Comparison of ENCODE assay signal across 9 cellular contexts in genomic region chr16:67993207-67994036, GRCh38. TPM values are rescaled to one million over a fixed set of nuclear protein-coding genes. Genes with fewer than 3 reads are reported as not detected.
DNase-seq lines count a peak whose midpoint lies in the region; ATAC-seq, FAIRE-seq and TF ChIP-seq lines count a peak whose summit lies in the region.
"Had no signal": no experiment of that assay in that cellular context is flagged by ENCODE, and none has a peak within 500 bp of the region (broad histone marks: within the 10 kb centered on the region; RNA-seq: fewer than 3 reads in every experiment).

No MANE protein-coding gene starts in this region.

- no peaks in the 10 kb centered on the region for H3K9me3 Mint-ChIP-seq in Calu3 (ENCODE audit: low read depth, unreplicated experiment)
- no peaks in the 10 kb centered on the region for H3K9me3 Mint-ChIP-seq in IgD-negative memory B cell
- H3K9me3 Mint-ChIP-seq in osteocyte (ENCODE audit: unreplicated experiment) = no peaks in the 10 kb centered on the region

- no peaks in the 10 kb centered on the region for H3K9me3 ChIP-seq in testis

- DNase-seq in Calu3 (peak; percentile 85), SHP77 (lab: John Stamatoyannopoulos, UW) (peak; percentile 44 to 47), activated gamma-delta T cell treated with Interleukin-2 at 50 U/mL for 16 hours (peak; percentile 81), frontal cortex (ENCODE audit: low spot score in 2 of 2) (peak; percentile 80 to 87), osteocyte (ENCODE audit: extremely low spot score, unreplicated experiment) (peak; percentile 92), testis (peak; percentile 79)

- H3K27ac ChIP-seq in testis = peak overlapping the region; percentile 12 to 54

- H3K27me3 ChIP-seq in testis = no peaks in the 10 kb centered on the region

- peaks cover 6% of the 10 kb centered on the region for H3K4me1 Mint-ChIP-seq in Calu3 (ENCODE audit: low read depth, unreplicated experiment)
- peaks cover 25 to 30% (median 27%) of the 10 kb centered on the region in 3 donors for H3K4me1 Mint-ChIP-seq in IgD-negative memory B cell
- H3K4me1 Mint-ChIP-seq in osteocyte (ENCODE audit: unreplicated experiment) = peaks cover 6% of the 10 kb centered on the region

- BruUV-seq in Calu3 (replicated peaks; lab: Mats Ljungman, UMichigan) = no TSS peak

- ATAC-seq in GM21423 (IDR thresholded peaks at IDR 0.05; ENCODE audit: unreplicated experiment) = peak; percentile 73

- no peak for TF ChIP-seq POLR2A in testis (IDR thresholded peaks at IDR 0.05)

- TF ChIP-seq CTCF in Calu3 (IDR thresholded peaks at IDR 0.05; ENCODE audit: unreplicated experiment) (peak; percentile 99), osteocyte (IDR thresholded peaks at IDR 0.05) (peak; percentile 99), testis (IDR thresholded peaks at IDR 0.05) (peak; percentile 95 to 99 (median 95))

- H3K27me3 Mint-ChIP-seq in Calu3 (ENCODE audit: unreplicated experiment) = peaks cover 23% of the 10 kb centered on the region
- no peaks in the 10 kb centered on the region for H3K27me3 Mint-ChIP-seq in IgD-negative memory B cell
- no peaks in the 10 kb centered on the region for H3K27me3 Mint-ChIP-seq in osteocyte (ENCODE audit: unreplicated experiment)

- H3K4me1 ChIP-seq in testis = peaks cover 6% of the 10 kb centered on the region

- intact Hi-C loops in Calu3 (cut with micrococcal nuclease; ENCODE audit: unreplicated experiment) (loop anchor here (1.0 to 10.0 kb wide), 2 partner anchors 47 to 231 kb away; no protein-coding TSS in a partner anchor), testis (cut with DNase I; ENCODE audit: low total_unique reads) (no loop called here)

- peak overlapping the region; percentile 20 to 27 for H3K4me3 ChIP-seq in testis

- H3K36me3 Mint-ChIP-seq in Calu3 (ENCODE audit: insufficient read depth, unreplicated experiment) = no peaks in the 10 kb centered on the region
- H3K36me3 Mint-ChIP-seq in IgD-negative memory B cell = no peaks in the 10 kb centered on the region
- no peaks in the 10 kb centered on the region for H3K36me3 Mint-ChIP-seq in osteocyte (ENCODE audit: unreplicated experiment)

- CTCF ChIA-PET in Calu3 (lab: Charles Lee) = interaction anchor here (0.6 to 1.0 kb wide), 5 partner anchors 11 to 208 kb away, joined by 3 to 12 read pairs (median 5); no protein-coding TSS in a partner anchor

- H3K27ac Mint-ChIP-seq in Calu3 (ENCODE audit: unreplicated experiment) (peak overlapping the region; percentile 42), IgD-negative memory B cell (peak overlapping the region; percentile 96 to 98 (median 97)), osteocyte (ENCODE audit: unreplicated experiment) (no peak overlapping the region)

- no peaks in the 10 kb centered on the region for H3K36me3 ChIP-seq in testis (ENCODE audit: low read depth, missing control alignments)

- WGBS in testis, 2 donors = 21 to 60% methylated on average over 4 to 23 of the region's 38 CpGs

- no peak for FAIRE-seq in frontal cortex (lab: Jason Lieb, UNC)

- H3K4me3 Mint-ChIP-seq in Calu3 (ENCODE audit: low read depth, unreplicated experiment) (peak overlapping the region; percentile 51), IgD-negative memory B cell (peak overlapping the region; percentile 71 to 91 (median 86)), osteocyte (ENCODE audit: unreplicated experiment) (no peak overlapping the region)

RNA-seq across cellular contexts. Expression of gene DPEP2, which starts 5.9 kb away (rescaled TPM):
- total RNA-seq in Calu3 (2022) (not detected in 2 replicates), frontal cortex (0.82 TPM), osteocyte (not detected in 2 replicates), testis (1 to 10 TPM; 2.7 to 3.0 TPM)
- polyA plus RNA-seq in IgD-negative memory B cell (45.3 TPM), testis (ENCODE audit: insufficient read depth, low read depth, low replicate concordance) (5.9 TPM)

RNA-seq across cellular contexts. Expression of gene DPEP3, which starts 13.1 kb away (rescaled TPM):
- total RNA-seq in Calu3 (2022) (not detected in 2 replicates), frontal cortex (not detected), osteocyte (not detected in 2 replicates), testis (100 to 1,000 TPM; 127 to 138 TPM)
- polyA plus RNA-seq in IgD-negative memory B cell (not detected), testis (ENCODE audit: insufficient read depth, low read depth, low replicate concordance) (61.0 TPM)
- total RNA-seq: glomerular endothelial cell had no signal

RNA-seq across cellular contexts. Expression of gene DPEP2NB, which starts 22.3 kb away (rescaled TPM):
- total RNA-seq in Calu3 (2022) = not detected in 2 replicates
- polyA plus RNA-seq in IgD-negative memory B cell = not detected
- not detected for total RNA-seq in frontal cortex
- not detected in 2 replicates for total RNA-seq in osteocyte
- total RNA-seq in testis = 1 to 10 TPM; 2.4 to 4.1 TPM
- polyA plus RNA-seq in testis (ENCODE audit: insufficient read depth, low read depth, low replicate concordance) = 3.2 TPM
- total RNA-seq: glomerular endothelial cell had no signal

RNA-seq across cellular contexts. Expression of gene SLC12A4, which starts 25.0 kb away (rescaled TPM):
- total RNA-seq in Calu3 (2022) (31.7 and 38.0 TPM in 2 replicates), frontal cortex (6.5 TPM), osteocyte (90.7 and 91.6 TPM in 2 replicates), testis (10 to 100 TPM; 64.3 to 68.4 TPM)
- polyA plus RNA-seq in IgD-negative memory B cell (3.9 TPM), testis (ENCODE audit: insufficient read depth, low read depth, low replicate concordance) (46.7 TPM)

RNA-seq across cellular contexts. Expression of gene DDX28, which starts 29.6 kb away (rescaled TPM):
- 16.8 and 21.5 TPM in 2 replicates for total RNA-seq in Calu3 (2022)
- polyA plus RNA-seq in IgD-negative memory B cell = 35.8 TPM
- total RNA-seq in frontal cortex = 13.5 TPM
- total RNA-seq in osteocyte = 7.5 and 8.8 TPM in 2 replicates
- total RNA-seq in testis = 10 to 100 TPM; 19.1 to 19.9 TPM
- polyA plus RNA-seq in testis (ENCODE audit: insufficient read depth, low read depth, low replicate concordance) = 18.6 TPM

Comparison
In these comparisons a context has a peak if more than half of its experiments do, and no peak if none do; other contexts are left out.
1. Peak in every context shown above with its lines: DNase-seq, ATAC-seq, H3K4me3 ChIP-seq and H3K27ac ChIP-seq.
2. RNA of gene DPEP3, which starts 13.1 kb away (total RNA-seq): 127 to 138 TPM in testis; not detected in Calu3, not detected in frontal cortex (single experiment) and not detected in osteocyte; every median in the first group is over 100 times any median in the second.